1 cellular context compared by ENCODE assay signal in the genomic region with DNA sequence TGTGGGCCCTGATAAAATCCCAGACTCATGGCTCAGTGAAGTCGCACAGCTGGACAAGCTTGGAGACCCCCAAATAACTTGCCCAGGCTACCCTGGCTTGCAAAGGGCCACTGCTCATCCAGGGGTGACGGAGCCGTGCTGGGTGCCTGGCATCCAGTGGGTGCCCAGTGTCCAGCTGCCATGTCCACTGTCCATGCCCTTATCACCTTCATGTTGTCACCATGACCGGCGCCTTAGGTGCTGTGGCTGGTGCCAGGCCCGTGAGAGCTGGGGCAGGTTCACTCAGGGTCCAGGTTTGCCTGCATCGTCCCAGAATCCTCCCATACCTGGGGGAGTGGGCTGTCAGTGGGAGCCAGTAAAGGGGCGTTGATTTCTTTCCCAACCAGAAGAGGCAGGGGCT.
TF ChIP-seq lines count a peak whose summit lies in the region.

No MANE protein-coding gene starts in this region.

TF ChIP-seq in H1, 55 proteins besides CTCF, POLR2A, EP300 and RAD21:
- TF ChIP-seq TBP (IDR thresholded peaks at IDR 0.05; ENCODE audit: low read depth, low read length): no peak
- TF ChIP-seq POLR2AphosphoS5 (IDR thresholded peaks at IDR 0.05; ENCODE audit: low read depth, low read length): no peak
- TF ChIP-seq BACH1 (IDR thresholded peaks at IDR 0.05; ENCODE audit: low read length): no peak
- no peak for TF ChIP-seq SAP30 (IDR thresholded peaks at IDR 0.05; ENCODE audit: insufficient read depth, insufficient replicate concordance, low read length)
- TF ChIP-seq SIN3A (conservative IDR thresholded peaks at IDR 0.05 in 1 of 2, IDR thresholded peaks at IDR 0.05 in 1 of 2; ENCODE audit: low read depth in 1 of 2, low read length in 2 of 2): no peak
- no peak for TF ChIP-seq JUN (IDR thresholded peaks at IDR 0.05; ENCODE audit: low read depth, low read length)
